ENCODE assay signal across 23 cellular contexts in the genomic region with DNA sequence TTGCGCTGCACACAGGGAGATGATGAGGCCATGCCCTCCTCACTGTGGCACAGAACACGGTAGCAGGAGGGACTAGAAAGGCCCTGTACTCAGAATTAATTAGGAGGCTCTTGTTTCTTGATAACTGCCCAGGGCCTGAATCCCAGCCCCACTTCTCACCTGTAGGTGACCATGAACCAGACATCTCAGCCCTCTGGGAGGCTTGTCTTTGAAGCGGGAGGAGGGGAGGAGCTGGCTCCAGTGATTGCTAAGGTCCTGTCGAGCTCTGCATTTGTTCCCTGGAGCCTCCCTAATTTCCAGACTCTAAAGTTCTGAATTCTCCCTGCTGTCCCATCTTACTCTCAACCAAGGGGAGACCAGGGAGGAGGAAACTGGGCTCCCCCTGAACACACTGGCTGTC. TPM values are rescaled to one million over a fixed set of nuclear protein-coding genes. Genes with fewer than 3 reads are reported as not detected.
"Had no signal": no experiment of that assay in that cellular context is flagged by ENCODE, and none has a peak within 500 bp of the region (broad histone marks: within the 10 kb centered on the region; RNA-seq: fewer than 3 reads in every experiment).

No MANE protein-coding gene starts in this region.

- H3K36me3 ChIP-seq: MG63 had no signal

- DNase-seq: IMR-90, Karpas-422, KG1, MG63, NCI-H1092, NCI-H1105 treated with DMSO at 0.1 percent for 48 hours, NCI-H1417 treated with DMSO at 0.1 percent for 48 hours, NCI-H146, NCI-H1694 treated with DMSO at 0.1 percent for 48 hours, NCI-H2029, NCI-H2081 treated with DMSO at 0.1 percent for 48 hours, NCI-H2171, NCI-H226, NCI-H446, NCI-H510A, NCI-H524 treated with DMSO at 0.1 percent for 48 hours, NCI-H774, RPMI8226, SIG-M5, SK-N-SH had no signal

- H3K4me3 ChIP-seq: MG63 had no signal

- H3K9me3 ChIP-seq: MG63, SK-N-SH had no signal

- FAIRE-seq: RCC 7860 had no signal

- H3K4me2 ChIP-seq: SK-N-SH had no signal

- H3K27me3 ChIP-seq: MG63 had no signal

- H3K9ac ChIP-seq: SK-N-SH had no signal

RNA-seq across cellular contexts. Expression of a gene that starts 48.9 kb away (rescaled TPM):
- total RNA-seq: Right ventricle myocardium superior, SK-MEL-5 had no signal

RNA-seq across cellular contexts. Expression of a gene that starts 53.1 kb away (rescaled TPM):
- total RNA-seq: IMR-90, Right ventricle myocardium superior, SK-MEL-5 had no signal
- polyA plus RNA-seq: IMR-90 had no signal
